ENCODE assay signal across 11 cellular contexts in genomic region chr4:104752337-104752736, GRCh38.
DNase-seq lines count a peak whose midpoint lies in the region; ATAC-seq lines count a peak whose summit lies in the region.
"Had no signal": no experiment of that assay in that cellular context is flagged by ENCODE, and none has a peak within 500 bp of the region (broad histone marks: within the 10 kb centered on the region; RNA-seq: fewer than 3 reads in every experiment).

No MANE protein-coding gene starts in this region.

- DNase-seq in left cardiac atrium (no peak), kidney glomerular epithelial cell (lab: John Stamatoyannopoulos, UW) (no peak), 8988T (no peak), T-helper 17 cell (no peak)
- no peak for DNase-seq in activated CD4-positive, alpha-beta T cell treated with anti-CD3 and anti-CD28 coated beads, Interleukin-2, amount 50 U/mL, for 1 hour
- DNase-seq: CD4-positive, alpha-beta memory T cell; NCI-H524 treated with DMSO at 0.1 percent for 48 hours had no signal

- intact Hi-C loops in left cardiac atrium (cut with DNase I): no loop called here

- H3K4me3 Mint-ChIP-seq in T-helper 17 cell: no peak overlapping the region
- H3K4me3 Mint-ChIP-seq: CD4-positive, alpha-beta memory T cell had no signal

- no peaks in the 10 kb centered on the region for H3K9me3 ChIP-seq in T-helper 17 cell (ENCODE audit: control insufficient read depth, low read length, poor library complexity, severe bottlenecking)
- H3K9me3 ChIP-seq: breast epithelium had no signal

- peaks cover 8% of the 10 kb centered on the region for H3K4me1 Mint-ChIP-seq in T-helper 17 cell

- ATAC-seq in GM18868 (IDR thresholded peaks at IDR 0.05; ENCODE audit: unreplicated experiment) (peak; percentile 86), GM21576 (IDR thresholded peaks at IDR 0.05; ENCODE audit: unreplicated experiment) (peak; percentile 78), HG03159 (IDR thresholded peaks at IDR 0.05; ENCODE audit: unreplicated experiment) (peak; percentile 89), left cardiac atrium (peak; percentile 70 to 78), T-helper 17 cell (no peak)

- no peaks in the 10 kb centered on the region for H3K27me3 Mint-ChIP-seq in T-helper 17 cell
- H3K27me3 Mint-ChIP-seq: CD4-positive, alpha-beta memory T cell had no signal

- no peak overlapping the region for H3K27ac Mint-ChIP-seq in T-helper 17 cell
- H3K27ac Mint-ChIP-seq: CD4-positive, alpha-beta memory T cell had no signal

- no peaks in the 10 kb centered on the region for H3K36me3 Mint-ChIP-seq in T-helper 17 cell (ENCODE audit: low read depth)
- H3K36me3 Mint-ChIP-seq: CD4-positive, alpha-beta memory T cell had no signal
